ENCODE assay signal across 8 cellular contexts in genomic region chr1:15154480-15155036, GRCh38. TPM values are rescaled to one million over a fixed set of nuclear protein-coding genes. Genes with fewer than 3 reads are reported as not detected.
DNase-seq lines count a peak whose midpoint lies in the region; ATAC-seq and TF ChIP-seq lines count a peak whose summit lies in the region.

No MANE protein-coding gene starts in this region.

- H3K9me3 ChIP-seq in SJSA1 (replicated peaks): no peaks in the 10 kb centered on the region
- H3K9me3 ChIP-seq in fibroblast of lung (ENCODE audit: control insufficient read depth, insufficient read depth, low read depth, low read length): no peaks in the 10 kb centered on the region
- no peaks in the 10 kb centered on the region for H3K9me3 ChIP-seq in neuron (ENCODE audit: low read length)

- H2AFZ ChIP-seq in fibroblast of lung (ENCODE audit: low read length) (peak overlapping the region; percentile 45), neuron (ENCODE audit: low read depth, low read length) (no peak overlapping the region)

- H3K27ac ChIP-seq in SJSA1 (no peak overlapping the region), fibroblast of lung (ENCODE audit: insufficient read depth, low read length) (peak overlapping the region; percentile 77)

- H3K79me2 ChIP-seq in fibroblast of lung (ENCODE audit: control insufficient read depth, insufficient read depth, low read length): peaks cover 36% of the 10 kb centered on the region

- H4K20me1 ChIP-seq in fibroblast of lung (ENCODE audit: control insufficient read depth, extremely low read depth, insufficient read depth, low read length): no peaks in the 10 kb centered on the region

- H3K36me3 ChIP-seq in SJSA1 (peaks cover 7% of the 10 kb centered on the region; the same call in 1 of the 2 replicates), fibroblast of lung (ENCODE audit: control insufficient read depth, insufficient read depth, low read length) (no peaks in the 10 kb centered on the region), neuron (ENCODE audit: insufficient read depth, low read length) (no peaks in the 10 kb centered on the region)

- intact Hi-C loops in posterior vena cava (cut with DNase I): loop anchor here in 1 of 2 donors (5.0 kb wide), 1 partner anchor 118 kb away; no protein-coding TSS in a partner anchor

- TF ChIP-seq CTCF in fibroblast of lung (conservative IDR thresholded peaks at IDR 0.05 in 1 of 2, IDR thresholded peaks at IDR 0.05 in 1 of 2; ENCODE audit: low read depth in 1 of 2, low read length in 2 of 2): no peak

- peak overlapping the region; percentile 81 for H3K9ac ChIP-seq in fibroblast of lung (ENCODE audit: insufficient read depth, low read length)

- in situ Hi-C loops in G401 (cut with HindIII; ENCODE audit: low sequenced_read_pairs): no loop called here

- H3K27me3 ChIP-seq in SJSA1 (replicated peaks) (no peaks in the 10 kb centered on the region), fibroblast of lung (ENCODE audit: control insufficient read depth, insufficient read depth, low read length) (peaks cover 8% of the 10 kb centered on the region), neuron (ENCODE audit: insufficient read depth, low read length) (no peaks in the 10 kb centered on the region)

- H3K4me3 ChIP-seq in SJSA1: peak overlapping the region; percentile 88
- peak overlapping the region; percentile 18 to 72 (median 61) for H3K4me3 ChIP-seq in fibroblast of lung (replicated peaks in 1 of 4; ENCODE audit: control extremely low read depth in 1 of 4, insufficient read depth in 1 of 4, low read depth in 3 of 4, low read length in 4 of 4)
- H3K4me3 ChIP-seq in neuron (ENCODE audit: low read length): peak overlapping the region; percentile 64

- no peak for ATAC-seq in HG02759 (IDR thresholded peaks at IDR 0.05; ENCODE audit: unreplicated experiment)
- ATAC-seq in GM19467 (IDR thresholded peaks at IDR 0.05; ENCODE audit: unreplicated experiment): no peak

- peaks cover 44% of the 10 kb centered on the region for H3K4me1 ChIP-seq in SJSA1 (replicated peaks)
- peaks cover 23% of the 10 kb centered on the region for H3K4me1 ChIP-seq in fibroblast of lung (ENCODE audit: control insufficient read depth, extremely low read depth, insufficient read depth, low read length)
- H3K4me1 ChIP-seq in neuron (ENCODE audit: insufficient read depth, low read length): peaks cover 8% of the 10 kb centered on the region

- H3K4me2 ChIP-seq in fibroblast of lung (ENCODE audit: extremely low read depth, insufficient read depth, low read length): peak overlapping the region; percentile 85

- peak; percentile 51 for DNase-seq in G401 (ENCODE audit: low spot score)
- DNase-seq in SJSA1 (ENCODE audit: low read depth in 1 of 2, low spot score in 2 of 2): peak in 1 of 2 experiments; percentile 60
- peak in 1 of 2 donors; percentile 29 for DNase-seq in fibroblast of lung (ENCODE audit: low read depth in 2 of 2)
- no peak for DNase-seq in posterior vena cava (ENCODE audit: low spot score)
- no peak for DNase-seq in activated effector memory CD4-positive, alpha-beta T cell treated with Interleukin-2 at 50 U/mL for 16 hours

RNA-seq across cellular contexts. Expression of gene TMEM51, which starts 1.0 kb away (rescaled TPM):
- 25.0 and 25.2 TPM in 2 replicates for total RNA-seq in G401 (2014; rRNA removed; shearing (Covaris generic))
- total RNA-seq in SJSA1 (2014; rRNA removed; shearing (Covaris generic)): 12.0 and 19.2 TPM in 2 replicates
- total RNA-seq in fibroblast of lung (6.1 and 6.7 TPM in 2 replicates), posterior vena cava (1 to 10 TPM; 4.3 to 6.4 TPM)
- polyA plus RNA-seq in fibroblast of lung: 11.6 and 19.0 TPM in 2 replicates
- polyA plus RNA-seq in fibroblast of lung (2012): 11.0 and 16.2 TPM in 2 replicates
- 2.1 and 3.7 TPM in 2 replicates for polyA minus RNA-seq in fibroblast of lung (ENCODE audit: low replicate concordance)
